ENCODE assay signal across 10 cellular contexts in genomic region chr1:162663589-162664030, GRCh38. TPM values are rescaled to one million over a fixed set of nuclear protein-coding genes. Genes with fewer than 3 reads are reported as not detected.
DNase-seq lines count a peak whose midpoint lies in the region; ATAC-seq and TF ChIP-seq lines count a peak whose summit lies in the region.
"Had no signal": no experiment of that assay in that cellular context is flagged by ENCODE, and none has a peak within 500 bp of the region (broad histone marks: within the 10 kb centered on the region; RNA-seq: fewer than 3 reads in every experiment).

No MANE protein-coding gene starts in this region.

- no peak for TF ChIP-seq CTCF in fibroblast of lung (conservative IDR thresholded peaks at IDR 0.05 in 1 of 2, IDR thresholded peaks at IDR 0.05 in 1 of 2; ENCODE audit: low read depth in 1 of 2, low read length in 2 of 2)
- TF ChIP-seq CTCF in omental fat pad (IDR thresholded peaks at IDR 0.05), result no peak

- in situ Hi-C loops in HAP-1 (cut with MboI; ENCODE audit: low sequenced_read_pairs), result no loop called here

- H3K4me2 ChIP-seq in fibroblast of lung (ENCODE audit: extremely low read depth, insufficient read depth, low read length), result peak overlapping the region; percentile 68

- DNase-seq in EL (peak; percentile 85), LHCN-M2 (ENCODE audit: low read depth) (peak; percentile 64), fibroblast of lung (ENCODE audit: low read depth in 2 of 2) (peak; percentile 38 to 95), omental fat pad (ENCODE audit: low spot score) (no peak), GOT3 (lab: John Stamatoyannopoulos, UW) (no peak), HAP-1 (ENCODE audit: low spot score in 2 of 2) (no peak), T-helper 1 cell (no peak)
- DNase-seq in stimulated activated CD4-positive, alpha-beta T cell treated with anti-CD3 and anti-CD28 coated beads, Interleukin-15, amount 100 ng/mL, for 24 hours, result no peak
- DNase-seq: dermis blood vessel endothelial cell, DND-41 had no signal

- peaks cover 87% of the 10 kb centered on the region for H3K79me2 ChIP-seq in fibroblast of lung (ENCODE audit: control insufficient read depth, insufficient read depth, low read length)

- H3K9me3 ChIP-seq in fibroblast of lung (ENCODE audit: control insufficient read depth, insufficient read depth, low read depth, low read length) (no peaks in the 10 kb centered on the region), HAP-1 (no peaks in the 10 kb centered on the region)

- H3K4me1 ChIP-seq in fibroblast of lung (ENCODE audit: control insufficient read depth, extremely low read depth, insufficient read depth, low read length) (peaks cover 17% of the 10 kb centered on the region), HAP-1 (peaks cover 11% of the 10 kb centered on the region)

- H3K4me3 ChIP-seq in fibroblast of lung (replicated peaks in 1 of 4; ENCODE audit: control extremely low read depth in 1 of 4, insufficient read depth in 1 of 4, low read depth in 3 of 4, low read length in 4 of 4) (peak overlapping the region in 1 of 4 experiments; percentile 8), HAP-1 (no peak overlapping the region)

- H4K20me1 ChIP-seq in fibroblast of lung (ENCODE audit: control insufficient read depth, extremely low read depth, insufficient read depth, low read length), result no peaks in the 10 kb centered on the region

- peak overlapping the region; percentile 49 for H3K27ac ChIP-seq in fibroblast of lung (ENCODE audit: insufficient read depth, low read length)

- no peak overlapping the region for H3K9ac ChIP-seq in fibroblast of lung (ENCODE audit: insufficient read depth, low read length)

- peak; percentile 86 for ATAC-seq in omental fat pad (ENCODE audit: low FRiP score)

- H2AFZ ChIP-seq in fibroblast of lung (ENCODE audit: low read length), result no peak overlapping the region

- no peaks in the 10 kb centered on the region for H3K36me3 ChIP-seq in fibroblast of lung (ENCODE audit: control insufficient read depth, insufficient read depth, low read length)
- no peaks in the 10 kb centered on the region for H3K36me3 ChIP-seq in HAP-1 (replicated peaks)

- H3K27me3 ChIP-seq in fibroblast of lung (ENCODE audit: control insufficient read depth, insufficient read depth, low read length) (no peaks in the 10 kb centered on the region), HAP-1 (ENCODE audit: low read depth) (no peaks in the 10 kb centered on the region)

RNA-seq across cellular contexts. Expression of gene DDR2, which starts 31.3 kb away (rescaled TPM):
- total RNA-seq in LHCN-M2 (2014; rRNA removed) (55.3 and 73.1 TPM in 2 replicates), fibroblast of lung (252 and 303 TPM in 2 replicates), omental fat pad (100 to 1,000 TPM; 140 to 164 (median 145) TPM)
- polyA plus RNA-seq in LHCN-M2 (2012), result 16.0 TPM
- 144 and 192 TPM in 2 replicates for polyA plus RNA-seq in fibroblast of lung
- 65.9 and 114 TPM in 2 replicates for polyA plus RNA-seq in fibroblast of lung (2012)
- 313 and 334 TPM in 2 replicates for polyA minus RNA-seq in fibroblast of lung (ENCODE audit: low replicate concordance)

Comparison
In these comparisons a context has a peak if more than half of its experiments do, and no peak if none do; other contexts are left out.
1. DNase-seq: peak in EL (single experiment), LHCN-M2 (single experiment) and fibroblast of lung (2 of 2); none in omental fat pad (single experiment), GOT3 (single experiment), HAP-1 (0 of 2), stimulated activated CD4-positive, alpha-beta T cell treated with anti-CD3 and anti-CD28 coated beads, Interleukin-15, amount 100 ng/mL, for 24 hours (single experiment) and T-helper 1 cell (0 of 5).